31 cellular contexts compared by ENCODE assay signal in the genomic region with DNA sequence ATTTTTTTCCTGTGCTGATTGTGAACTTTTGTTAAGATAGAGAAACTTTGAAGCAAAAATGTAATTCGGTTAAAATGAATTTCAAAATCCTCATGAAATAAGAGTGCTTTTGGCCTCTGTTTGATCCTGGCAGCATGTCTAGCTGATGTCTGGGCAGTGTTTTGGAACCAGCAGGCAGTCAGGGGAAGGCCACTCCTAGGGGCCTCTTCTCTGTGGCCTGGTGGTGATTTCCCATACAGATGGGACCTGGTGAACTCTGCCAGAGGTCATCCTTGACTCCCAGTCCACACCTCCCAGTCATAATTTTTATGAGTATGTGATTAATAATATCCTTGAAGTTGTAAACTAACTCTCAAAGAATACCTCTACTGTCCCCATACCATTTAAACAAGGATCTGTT.
DNase-seq lines count a peak whose midpoint lies in the region; ATAC-seq, FAIRE-seq and TF ChIP-seq lines count a peak whose summit lies in the region.
"Had no signal": no experiment of that assay in that cellular context is flagged by ENCODE, and none has a peak within 500 bp of the region (broad histone marks: within the 10 kb centered on the region; RNA-seq: fewer than 3 reads in every experiment).

No MANE protein-coding gene starts in this region.

- intact Hi-C loops in Right ventricle myocardium inferior (cut with DNase I), result no loop called here

- WGBS in small intestine, 3 donors, result 90 to 100% (median 97%) methylated on average over 1 of the region's 1 CpG

- peak; percentile 78 for ATAC-seq in GM21529 (IDR thresholded peaks at IDR 0.05; ENCODE audit: unreplicated experiment)
- ATAC-seq in HG02759 (IDR thresholded peaks at IDR 0.05; ENCODE audit: unreplicated experiment), result peak; percentile 72
- ATAC-seq in Right ventricle myocardium inferior, result no peak
- ATAC-seq: activated T-helper 17 cell treated with anti-CD3 and anti-CD28 coated beads, Interleukin-2, amount 50 U/mL, for 72 hours; gastrocnemius medialis; lower lobe of right lung; mucosa of descending colon; natural killer cell; stimulated activated effector memory CD8-positive, alpha-beta T cell treated with anti-CD3 and anti-CD28 coated beads, Interleukin-12 subunit alpha, Interleukin-12 subunit beta, amount 100 ng/mL, for 72 hours had no signal

- no peak overlapping the region for H3K27ac ChIP-seq in small intestine (ENCODE audit: low read depth in 1 of 2, low read length in 1 of 2)
- H3K27ac ChIP-seq: BLaER1, dorsolateral prefrontal cortex, gastrocnemius medialis, HL-60, KMS-11, lower lobe of right lung, PC-9, transverse colon, VCaP had no signal

- H3K4me1 ChIP-seq in small intestine (ENCODE audit: control insufficient read depth in 2 of 2, insufficient read depth in 1 of 2, low read depth in 1 of 2, low read length in 1 of 2), result peaks cover 0 to 2% of the 10 kb centered on the region in 2 donors
- H3K4me1 ChIP-seq: BLaER1, gastrocnemius medialis, lower lobe of right lung, transverse colon had no signal

- no peak for FAIRE-seq in small intestine (lab: Jason Lieb, UNC)

- H3K4me3 ChIP-seq in choroid plexus epithelial cell (ENCODE audit: low read depth, low read length) (no peak overlapping the region), small intestine (ENCODE audit: low read depth in 1 of 2, low read length in 2 of 2) (no peak overlapping the region)
- H3K4me3 ChIP-seq: BLaER1, dorsolateral prefrontal cortex, gastrocnemius medialis, lower lobe of right lung, mucosa of descending colon, PC-9, transverse colon had no signal

- no peaks in the 10 kb centered on the region for H3K9me3 ChIP-seq in small intestine (ENCODE audit: control insufficient read depth, low read depth)
- H3K9me3 ChIP-seq: gastrocnemius medialis, lower lobe of right lung, mucosa of descending colon had no signal

- H3K36me3 ChIP-seq in small intestine (ENCODE audit: control insufficient read depth in 2 of 2, insufficient read depth in 2 of 2, low read length in 2 of 2), result peaks cover 0 to 3% of the 10 kb centered on the region in 2 donors
- H3K36me3 ChIP-seq: BLaER1, gastrocnemius medialis had no signal

- no peaks in the 10 kb centered on the region for H3K27me3 ChIP-seq in small intestine (ENCODE audit: control insufficient read depth in 2 of 2, insufficient read depth in 2 of 2, low read length in 2 of 2)
- H3K27me3 ChIP-seq: BLaER1, dorsolateral prefrontal cortex, gastrocnemius medialis, transverse colon had no signal

- DNase-seq in choroid plexus epithelial cell (ENCODE audit: low read depth) (peak; percentile 24), small intestine (peak; percentile 3), Right ventricle myocardium inferior (ENCODE audit: missing footprints) (no peak), UCSD-AML1 (lab: John Stamatoyannopoulos, UW; ENCODE audit: unreplicated experiment) (no peak)
- DNase-seq in effector CD8-positive, alpha-beta T cell (lab: John Stamatoyannopoulos, UW), result no peak
- DNase-seq: activated CD4-positive, alpha-beta T cell treated with anti-CD3 and anti-CD28 coated beads for 48 hours; activated naive CD4-positive, alpha-beta T cell treated with anti-CD3 and anti-CD28 coated beads, Interleukin-2, amount 10 ng/mL, durations not matched to agents 7 days and 5 days; DMS53; dorsolateral prefrontal cortex; gastrocnemius medialis; H9; kidney glomerular epithelial cell; lower lobe of right lung; mucosa of descending colon; natural killer cell; NCI-H1417 treated with DMSO at 0.1 percent for 48 hours; NCI-H2081; NCI-H526; occipital lobe; PC-9; SHP77; SW 1271; transverse colon had no signal

- TF ChIP-seq CTCF in choroid plexus epithelial cell (conservative IDR thresholded peaks at IDR 0.05; ENCODE audit: low read depth, low read length), result no peak

Comparison
In these comparisons a context has a peak if more than half of its experiments do, and no peak if none do; other contexts are left out.
1. DNase-seq: peak in choroid plexus epithelial cell (single experiment) and small intestine (single experiment); none in Right ventricle myocardium inferior (single experiment), effector CD8-positive, alpha-beta T cell (single experiment) and UCSD-AML1 (single experiment).